Comparison of ENCODE assay signal across 8 cellular contexts in genomic region chr17:83053779-83054451, GRCh38. TPM values are rescaled to one million over a fixed set of nuclear protein-coding genes. Genes with fewer than 3 reads are reported as not detected.
DNase-seq lines count a peak whose midpoint lies in the region; ATAC-seq and TF ChIP-seq lines count a peak whose summit lies in the region.

No MANE protein-coding gene starts in this region.

- H4K20me1 ChIP-seq in hepatocyte (ENCODE audit: insufficient read depth, poor library complexity, severe bottlenecking) = no peaks in the 10 kb centered on the region

- H3K9me3 ChIP-seq in hepatocyte (ENCODE audit: low read depth) = no peaks in the 10 kb centered on the region

- no peak for TF ChIP-seq CTCF in hepatocyte (IDR thresholded peaks at IDR 0.05; ENCODE audit: poor library complexity)

- peak overlapping the region; percentile 80 for H3K27ac Mint-ChIP-seq in stimulated activated effector memory CD8-positive, alpha-beta T cell treated with anti-CD3 and anti-CD28 coated beads, Interleukin-12 subunit alpha, Interleukin-12 subunit beta, amount 100 ng/mL, for 72 hours

- WGBS in hepatocyte (ENCODE audit: low lambda C conversion rate, missing lambda C conversion rate) = 86% methylated on average over 13 of the region's 13 CpGs

- H3K4me1 ChIP-seq in hepatocyte (ENCODE audit: insufficient read depth) = peaks cover 9% of the 10 kb centered on the region

- H3K4me3 Mint-ChIP-seq in stimulated activated effector memory CD8-positive, alpha-beta T cell treated with anti-CD3 and anti-CD28 coated beads, Interleukin-12 subunit alpha, Interleukin-12 subunit beta, amount 100 ng/mL, for 72 hours = peak overlapping the region; percentile 52

- H3K9me3 Mint-ChIP-seq in stimulated activated effector memory CD8-positive, alpha-beta T cell treated with anti-CD3 and anti-CD28 coated beads, Interleukin-12 subunit alpha, Interleukin-12 subunit beta, amount 100 ng/mL, for 72 hours = no peaks in the 10 kb centered on the region

- no peaks in the 10 kb centered on the region for H3K36me3 ChIP-seq in hepatocyte (replicated peaks; ENCODE audit: insufficient read depth, low read depth)

- H3K4me1 Mint-ChIP-seq in stimulated activated effector memory CD8-positive, alpha-beta T cell treated with anti-CD3 and anti-CD28 coated beads, Interleukin-12 subunit alpha, Interleukin-12 subunit beta, amount 100 ng/mL, for 72 hours = peaks cover 26% of the 10 kb centered on the region

- no peak overlapping the region for H3K4me2 ChIP-seq in hepatocyte

- H3K4me3 ChIP-seq in hepatocyte = no peak overlapping the region

- no peak for ATAC-seq in stimulated activated effector memory CD8-positive, alpha-beta T cell treated with anti-CD3 and anti-CD28 coated beads, Interleukin-12 subunit alpha, Interleukin-12 subunit beta, amount 100 ng/mL, for 72 hours
- ATAC-seq in HG03025 (IDR thresholded peaks at IDR 0.05; ENCODE audit: low FRiP score, unreplicated experiment) = no peak
- no peak for ATAC-seq in GM21423 (IDR thresholded peaks at IDR 0.05; ENCODE audit: unreplicated experiment)

- H3K27me3 ChIP-seq in hepatocyte = no peaks in the 10 kb centered on the region

- H2AFZ ChIP-seq in hepatocyte = no peak overlapping the region

- H3K27ac ChIP-seq in hepatocyte = peak overlapping the region; percentile 48

- no peaks in the 10 kb centered on the region for H3K79me2 ChIP-seq in hepatocyte

- peak; percentile 81 for DNase-seq in KBM-7
- peak; percentile 36 for DNase-seq in activated CD8-positive, alpha-beta memory T cell treated with anti-CD3 and anti-CD28 coated beads, Interleukin-2, amount 50 U/mL, for 4 hours
- DNase-seq in hepatocyte (ENCODE audit: low spot score) = no peak
- DNase-seq in stimulated activated effector memory CD8-positive, alpha-beta T cell treated with anti-CD3 and anti-CD28 coated beads, Interleukin-12 subunit alpha, Interleukin-12 subunit beta, amount 100 ng/mL, for 72 hours (ENCODE audit: low spot score in 2 of 2) = peak in 1 of 2 donors; percentile 64
- DNase-seq in effector CD8-positive, alpha-beta T cell (lab: John Stamatoyannopoulos, UW) = no peak
- no peak for DNase-seq in activated CD4-positive, CD25-positive, alpha-beta regulatory T cell (lab: John Stamatoyannopoulos, UW)

- in situ Hi-C loops in KBM-7 (cut with MboI; ENCODE audit: low pct_unique_long_range_greater_than_20kb, low sequenced_read_pairs) = no loop called here

- H3K9me2 ChIP-seq in hepatocyte (replicated peaks; ENCODE audit: insufficient read depth) = no peaks in the 10 kb centered on the region

- peaks cover 5% of the 10 kb centered on the region for H3K36me3 Mint-ChIP-seq in stimulated activated effector memory CD8-positive, alpha-beta T cell treated with anti-CD3 and anti-CD28 coated beads, Interleukin-12 subunit alpha, Interleukin-12 subunit beta, amount 100 ng/mL, for 72 hours

RNA-seq across cellular contexts. Expression of gene METRNL, which starts 25.5 kb away (rescaled TPM):
- total RNA-seq in hepatocyte = 65.3 and 97.2 TPM in 2 replicates
- polyA plus RNA-seq in hepatocyte = 151 and 164 TPM in 2 replicates

Comparison
In these comparisons a context has a peak if more than half of its experiments do, and no peak if none do; other contexts are left out.
1. DNase-seq: peak in KBM-7 (single experiment) and activated CD8-positive, alpha-beta memory T cell treated with anti-CD3 and anti-CD28 coated beads, Interleukin-2, amount 50 U/mL, for 4 hours (single experiment); none in hepatocyte (single experiment), effector CD8-positive, alpha-beta T cell (single experiment) and activated CD4-positive, CD25-positive, alpha-beta regulatory T cell (0 of 4).